ENCODE assay signal across 8 cellular contexts in the genomic region with DNA sequence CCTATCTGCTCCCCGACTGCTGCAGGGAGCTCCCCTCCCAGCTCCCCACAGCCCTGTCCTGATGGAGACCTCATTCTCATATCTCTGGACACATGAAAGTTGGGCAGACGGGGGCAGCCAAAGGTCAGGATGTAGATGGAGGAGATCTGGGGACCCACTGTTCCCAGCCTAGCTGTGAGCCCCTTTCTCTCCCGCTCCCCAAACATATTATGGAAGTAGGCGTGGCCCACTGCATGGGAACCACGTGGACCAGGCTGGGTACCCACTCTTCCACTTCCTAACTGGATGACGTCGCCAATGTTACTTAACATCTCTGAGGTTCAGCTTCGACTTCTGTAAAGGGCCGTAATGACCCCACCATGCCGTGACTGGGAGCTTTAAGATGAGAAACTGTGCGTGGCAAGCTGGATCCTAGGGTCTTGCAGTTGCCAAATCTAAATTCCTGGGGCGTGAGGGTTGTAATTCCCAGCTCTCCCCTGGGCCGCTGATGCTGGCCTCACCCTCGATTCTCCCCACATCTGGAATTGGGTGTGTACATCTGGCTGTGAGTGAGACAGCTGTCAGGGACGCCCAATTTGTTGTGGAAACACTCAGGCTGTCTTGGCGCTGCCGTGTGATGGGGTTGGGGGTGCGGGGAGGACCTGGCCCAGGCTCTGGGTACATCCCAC. TPM values are rescaled to one million over a fixed set of nuclear protein-coding genes. Genes with fewer than 3 reads are reported as not detected.
A peak's percentile ranks its signal among the peaks of the same experiment; 100 is the strongest.
DNase-seq lines count a peak whose midpoint lies in the region; ATAC-seq, FAIRE-seq and TF ChIP-seq lines count a peak whose summit lies in the region.

No MANE protein-coding gene starts in this region.

- peaks cover 25% of the 10 kb centered on the region for H3K4me1 ChIP-seq in keratinocyte (ENCODE audit: control insufficient read depth, extremely low read depth, insufficient read depth, low read length)
- H3K4me1 ChIP-seq in suprapubic skin, result peaks cover 54% of the 10 kb centered on the region

- TF ChIP-seq POLR2A in suprapubic skin (IDR thresholded peaks at IDR 0.05), result no peak

- H3K27me3 Mint-ChIP-seq in activated naive CD8-positive, alpha-beta T cell treated with anti-CD3 and anti-CD28 coated beads, Interleukin-2, amount 50 U/mL, for 24 hours, result peaks cover 12% of the 10 kb centered on the region

- H3K36me3 ChIP-seq in keratinocyte (ENCODE audit: control insufficient read depth in 2 of 2, extremely low read depth in 1 of 2, insufficient read depth in 2 of 2, low read length in 2 of 2) (peaks cover 11 to 12% of the 10 kb centered on the region in 2 experiments), suprapubic skin (peaks cover 9% of the 10 kb centered on the region)

- no peak for ATAC-seq in activated naive CD8-positive, alpha-beta T cell treated with anti-CD3 and anti-CD28 coated beads, Interleukin-2, amount 50 U/mL, for 24 hours
- ATAC-seq in HG03108 (IDR thresholded peaks at IDR 0.05; ENCODE audit: unreplicated experiment) (no peak), GM21825 (IDR thresholded peaks at IDR 0.05; ENCODE audit: unreplicated experiment) (no peak)

- H3K4me1 Mint-ChIP-seq in activated naive CD8-positive, alpha-beta T cell treated with anti-CD3 and anti-CD28 coated beads, Interleukin-2, amount 50 U/mL, for 24 hours, result peaks cover 11% of the 10 kb centered on the region

- H3K4me3 ChIP-seq in keratinocyte (ENCODE audit: control insufficient read depth in 2 of 3, extremely low read depth in 1 of 3, insufficient read depth in 2 of 3, low read depth in 1 of 3, low read length in 3 of 3) (peak overlapping the region; percentile 91 to 97 (median 94)), suprapubic skin (peak overlapping the region; percentile 78)

- peak overlapping the region; percentile 41 for H2AFZ ChIP-seq in keratinocyte (ENCODE audit: control insufficient read depth, low read length)

- dilution Hi-C loops in keratinocyte (cut with MboI; ENCODE audit: extremely low pct_ligation_motif_present, low sequenced_read_pairs), result no loop called here

- peak overlapping the region; percentile 69 for H3K4me3 Mint-ChIP-seq in activated naive CD8-positive, alpha-beta T cell treated with anti-CD3 and anti-CD28 coated beads, Interleukin-2, amount 50 U/mL, for 24 hours

- peak overlapping the region; percentile 97 for H3K4me2 ChIP-seq in keratinocyte (ENCODE audit: control insufficient read depth, extremely low read depth, insufficient read depth, low read depth, low read length)

- H3K36me3 Mint-ChIP-seq in activated naive CD8-positive, alpha-beta T cell treated with anti-CD3 and anti-CD28 coated beads, Interleukin-2, amount 50 U/mL, for 24 hours (ENCODE audit: low read depth), result no peaks in the 10 kb centered on the region

- FAIRE-seq in keratinocyte (lab: Jason Lieb, UNC), result peak; percentile 73

- H3K9ac ChIP-seq in keratinocyte (ENCODE audit: control insufficient read depth, extremely low read depth, insufficient read depth, low read length), result peak overlapping the region; percentile 85

- H3K27ac ChIP-seq in keratinocyte (ENCODE audit: control insufficient read depth, insufficient read depth, low read length) (peak overlapping the region; percentile 78), suprapubic skin (peak overlapping the region; percentile 87)

- DNase-seq in SIG-M5 treated with dmso at 0.1 percent for 504 hours (lab: John Stamatoyannopoulos, UW; ENCODE audit: unreplicated experiment), result peak; percentile 65
- no peak for DNase-seq in SIG-M5 (lab: John Stamatoyannopoulos, UW)
- DNase-seq in activated naive CD8-positive, alpha-beta T cell treated with anti-CD3 and anti-CD28 coated beads, Interleukin-2, amount 50 U/mL, for 24 hours, result no peak
- no peak for DNase-seq in keratinocyte (ENCODE audit: low read depth, low spot score)
- DNase-seq in suprapubic skin (ENCODE audit: low spot score in 2 of 2), result peak; percentile 90 to 91
- no peak for DNase-seq in NCI-H1436 (lab: John Stamatoyannopoulos, UW)

- H3K9me1 ChIP-seq in keratinocyte (ENCODE audit: control insufficient read depth, extremely low read depth, insufficient read depth, low read length), result no peaks in the 10 kb centered on the region

- H3K27me3 ChIP-seq in keratinocyte (ENCODE audit: control insufficient read depth, extremely low read depth, insufficient read depth, low read length), result no peaks in the 10 kb centered on the region
- H3K27me3 ChIP-seq in suprapubic skin, result no peaks in the 10 kb centered on the region

- peaks cover 62% of the 10 kb centered on the region for H3K79me2 ChIP-seq in keratinocyte (ENCODE audit: control insufficient read depth, insufficient read depth, low read length)

- peaks cover 9% of the 10 kb centered on the region for H4K20me1 ChIP-seq in keratinocyte (ENCODE audit: control insufficient read depth, extremely low read depth, insufficient read depth, low read length)

- TF ChIP-seq EP300 in suprapubic skin (IDR thresholded peaks at IDR 0.05), result no peak

- TF ChIP-seq CTCF in keratinocyte (optimal IDR thresholded peaks at IDR 0.05 in 1 of 3, IDR thresholded peaks at IDR 0.05 in 1 of 3, conservative IDR thresholded peaks at IDR 0.05 in 1 of 3; ENCODE audit: extremely low read depth in 1 of 3, insufficient read depth in 2 of 3, low read length in 3 of 3), result no peak
- no peak for TF ChIP-seq CTCF in suprapubic skin (IDR thresholded peaks at IDR 0.05)

- 13% methylated on average over 16 of the region's 18 CpGs for WGBS in suprapubic skin

- H3K27ac Mint-ChIP-seq in activated naive CD8-positive, alpha-beta T cell treated with anti-CD3 and anti-CD28 coated beads, Interleukin-2, amount 50 U/mL, for 24 hours, result no peak overlapping the region

- no peaks in the 10 kb centered on the region for H3K9me3 ChIP-seq in keratinocyte (ENCODE audit: control insufficient read depth, low read depth, low read length)
- H3K9me3 ChIP-seq in suprapubic skin, result no peaks in the 10 kb centered on the region

- no peaks in the 10 kb centered on the region for H3K9me3 Mint-ChIP-seq in activated naive CD8-positive, alpha-beta T cell treated with anti-CD3 and anti-CD28 coated beads, Interleukin-2, amount 50 U/mL, for 24 hours

RNA-seq across cellular contexts. Expression of gene CDC42EP2, which starts 1.8 kb away (rescaled TPM):
- 3.6 to 18.7 TPM (median 6.1 TPM) in 3 replicates for polyA plus RNA-seq in keratinocyte
- polyA plus RNA-seq in keratinocyte (2011; ENCODE audit: low read depth), result 0.82 TPM
- polyA plus RNA-seq in keratinocyte (2011; cell fraction: cytosol; rRNA removed), result 7.1 and 12.7 TPM in 2 replicates
- 15.7 and 19.5 TPM in 2 replicates for polyA plus RNA-seq in keratinocyte (2011; cell fraction: nucleus; rRNA removed)
- polyA plus RNA-seq in keratinocyte (2012; ENCODE audit: low replicate concordance), result 5.8 and 21.7 TPM in 2 replicates
- polyA minus RNA-seq in keratinocyte, result 9.7 to 64.5 TPM (median 12.2 TPM) in 3 replicates
- polyA minus RNA-seq in keratinocyte (2011; cell fraction: cytosol; rRNA and poly(A)+ RNA removed), result 20.1 TPM
- polyA minus RNA-seq in keratinocyte (2011; cell fraction: nucleus; rRNA and poly(A)+ RNA removed), result 16.4 and 16.9 TPM in 2 replicates
- total RNA-seq in suprapubic skin, result 1 to 10 TPM; 1.9 to 8.3 (median 5.7) TPM

RNA-seq across cellular contexts. Expression of gene DPF2, which starts 17.2 kb away (rescaled TPM):
- polyA plus RNA-seq in keratinocyte, result 14.5 to 43.9 TPM (median 16.8 TPM) in 3 replicates
- 15.6 TPM for polyA plus RNA-seq in keratinocyte (2011; ENCODE audit: low read depth)
- 25.9 and 28.3 TPM in 2 replicates for polyA plus RNA-seq in keratinocyte (2011; cell fraction: cytosol; rRNA removed)
- polyA plus RNA-seq in keratinocyte (2011; cell fraction: nucleus; rRNA removed), result 62.6 and 66.3 TPM in 2 replicates
- 26.6 and 28.8 TPM in 2 replicates for polyA plus RNA-seq in keratinocyte (2012; ENCODE audit: low replicate concordance)
- polyA minus RNA-seq in keratinocyte, result 23.0 to 75.8 TPM (median 23.5 TPM) in 3 replicates
- 19.8 TPM for polyA minus RNA-seq in keratinocyte (2011; cell fraction: cytosol; rRNA and poly(A)+ RNA removed)
- polyA minus RNA-seq in keratinocyte (2011; cell fraction: nucleus; rRNA and poly(A)+ RNA removed), result 15.9 and 26.8 TPM in 2 replicates
- total RNA-seq in suprapubic skin, result 10 to 100 TPM; 17.8 to 35.8 (median 27.4) TPM

RNA-seq across cellular contexts. Expression of gene TIGD3, which starts 38.1 kb away (rescaled TPM):
- 0.04 to 0.05 TPM in 2 of 3 replicates, not detected in the other for polyA plus RNA-seq in keratinocyte
- polyA plus RNA-seq in keratinocyte (2011; ENCODE audit: low read depth), result 0.56 TPM
- polyA plus RNA-seq in keratinocyte (2011; cell fraction: cytosol; rRNA removed), result 0.05 TPM in 1 of 2 replicates, not detected in the other
- polyA plus RNA-seq in keratinocyte (2011; cell fraction: nucleus; rRNA removed), result 0.23 and 0.32 TPM in 2 replicates
- 0.05 and 0.23 TPM in 2 replicates for polyA plus RNA-seq in keratinocyte (2012; ENCODE audit: low replicate concordance)
- polyA minus RNA-seq in keratinocyte, result not detected in 3 replicates
- polyA minus RNA-seq in keratinocyte (2011; cell fraction: cytosol; rRNA and poly(A)+ RNA removed), result not detected
- polyA minus RNA-seq in keratinocyte (2011; cell fraction: nucleus; rRNA and poly(A)+ RNA removed), result not detected in 2 replicates
- total RNA-seq in suprapubic skin, result under 1 TPM in 3 of 4 donors, not detected in 1; 0.32 to 0.76 (median 0.64) TPM

RNA-seq across cellular contexts. Expression of gene POLA2, which starts 54.7 kb away (rescaled TPM):
- polyA plus RNA-seq in keratinocyte, result 13.8 to 21.5 TPM (median 20.9 TPM) in 3 replicates
- polyA plus RNA-seq in keratinocyte (2011; ENCODE audit: low read depth), result 1.2 TPM
- polyA plus RNA-seq in keratinocyte (2011; cell fraction: cytosol; rRNA removed), result 7.3 and 15.7 TPM in 2 replicates
- polyA plus RNA-seq in keratinocyte (2011; cell fraction: nucleus; rRNA removed), result 16.6 and 17.0 TPM in 2 replicates
- polyA plus RNA-seq in keratinocyte (2012; ENCODE audit: low replicate concordance), result 3.2 and 9.5 TPM in 2 replicates
- polyA minus RNA-seq in keratinocyte, result 14.2 to 23.6 TPM (median 23.1 TPM) in 3 replicates
- polyA minus RNA-seq in keratinocyte (2011; cell fraction: cytosol; rRNA and poly(A)+ RNA removed), result 5.9 TPM
- polyA minus RNA-seq in keratinocyte (2011; cell fraction: nucleus; rRNA and poly(A)+ RNA removed), result 3.6 and 9.2 TPM in 2 replicates
- total RNA-seq in suprapubic skin, result 10 to 100 TPM in 1 of 4 donors, 1 to 10 TPM in 3; 4.5 to 19.7 (median 7.3) TPM

Comparison
In these comparisons a context has a peak if more than half of its experiments do, and no peak if none do; other contexts are left out.
1. DNase-seq: peak in SIG-M5 treated with dmso at 0.1 percent for 504 hours (single experiment) and suprapubic skin (2 of 2); none in SIG-M5 (single experiment), activated naive CD8-positive, alpha-beta T cell treated with anti-CD3 and anti-CD28 coated beads, Interleukin-2, amount 50 U/mL, for 24 hours (single experiment), keratinocyte (single experiment) and NCI-H1436 (single experiment).